8 cellular contexts compared by ENCODE assay signal in genomic region chr5:31186672-31187267, GRCh38.
DNase-seq lines count a peak whose midpoint lies in the region; ATAC-seq and TF ChIP-seq lines count a peak whose summit lies in the region.
"Had no signal": no experiment of that assay in that cellular context is flagged by ENCODE, and none has a peak within 500 bp of the region (broad histone marks: within the 10 kb centered on the region; RNA-seq: fewer than 3 reads in every experiment).

No MANE protein-coding gene starts in this region.

- TF ChIP-seq CTCF in GM10248 (IDR thresholded peaks at IDR 0.05; ENCODE audit: control extremely low read depth, extremely low read depth, low read depth, missing control alignments) = peak; percentile 67
- peak; percentile 94 for TF ChIP-seq CTCF in RWPE2 (IDR thresholded peaks at IDR 0.05; ENCODE audit: poor library complexity, severe bottlenecking)

- H3K36me3 ChIP-seq in RWPE2 (ENCODE audit: low read depth) = no peaks in the 10 kb centered on the region

- no peak for TF ChIP-seq EP300 in Ishikawa (IDR thresholded peaks at IDR 0.05; ENCODE audit: borderline replicate concordance)

- CTCF ChIA-PET in GM10248 (lab: Yijun Ruan, JAX) = interaction anchor here (1.0 to 3.9 kb wide), 18 partner anchors 9 to 1146 kb away, joined by 3 to 20 read pairs (median 5); no protein-coding TSS in a partner anchor

- no peak overlapping the region for H3K27ac ChIP-seq in RWPE2 (ENCODE audit: poor library complexity, severe bottlenecking)
- H3K27ac ChIP-seq: skin epidermis had no signal

- TF ChIP-seq RAD21 in Ishikawa (IDR thresholded peaks at IDR 0.05; ENCODE audit: low read depth) = peak; percentile 67

- H3K27me3 ChIP-seq in RWPE2 (ENCODE audit: insufficient read depth, poor library complexity, severe bottlenecking) = peaks cover 52% of the 10 kb centered on the region

- peak; percentile 29 for DNase-seq in GM10248 (ENCODE audit: extremely low spot score)
- no peak for DNase-seq in RWPE2 (ENCODE audit: low spot score)
- peak; percentile 22 for DNase-seq in fibroblast of the conjunctiva (ENCODE audit: low read depth)
- peak; percentile 20 for DNase-seq in stromal cell of bone marrow (ENCODE audit: low read depth)
- DNase-seq in ecto neural progenitor cell (ENCODE audit: low spot score) = no peak
- no peak for DNase-seq in NCI-H187 treated with DMSO at 0.1 percent for 48 hours (lab: John Stamatoyannopoulos, UW)

- POLR2A ChIA-PET in GM10248 (lab: Yijun Ruan, JAX) = no interaction called here

- H3K9me3 ChIP-seq in RWPE2 (ENCODE audit: severe bottlenecking) = no peaks in the 10 kb centered on the region

- no peak overlapping the region for H3K4me3 ChIP-seq in RWPE2 (ENCODE audit: severe bottlenecking)
- H3K4me3 ChIP-seq: skin epidermis had no signal

- 0 out of 3 replicates have a peak, but pooled peaks have one; percentile 25 for ATAC-seq in RWPE2 (ENCODE audit: low read depth)

- H3K4me1 ChIP-seq in RWPE2 (ENCODE audit: insufficient read depth, poor library complexity, severe bottlenecking) = no peaks in the 10 kb centered on the region

TF ChIP-seq in Ishikawa, 13 proteins besides CTCF, POLR2A, EP300 and RAD21:
- TF ChIP-seq NFIC (IDR thresholded peaks at IDR 0.05) (no peak), REST (IDR thresholded peaks at IDR 0.05; ENCODE audit: low read depth) (peak; percentile 27; the same call in 1 of the 2 replicates), TCF12 (IDR thresholded peaks at IDR 0.05; ENCODE audit: low read depth) (no peak), YY1 (IDR thresholded peaks at IDR 0.05; ENCODE audit: low read depth) (no peak), CREB1 (IDR thresholded peaks at IDR 0.05; ENCODE audit: low read depth) (no peak), USF1 (IDR thresholded peaks at IDR 0.05) (no peak), FOXM1 (IDR thresholded peaks at IDR 0.05; ENCODE audit: borderline replicate concordance, low read depth) (no peak)

Comparison
In these comparisons a context has a peak if more than half of its experiments do, and no peak if none do; other contexts are left out.
1. DNase-seq: peak in GM10248 (single experiment), fibroblast of the conjunctiva (single experiment) and stromal cell of bone marrow (single experiment); none in RWPE2 (single experiment), ecto neural progenitor cell (single experiment) and NCI-H187 treated with DMSO at 0.1 percent for 48 hours (single experiment).